Comparison of ENCODE assay signal across 10 cellular contexts in genomic region chr4:156298230-156298629, GRCh38.
DNase-seq lines count a peak whose midpoint lies in the region; ATAC-seq and TF ChIP-seq lines count a peak whose summit lies in the region.
"Had no signal": no experiment of that assay in that cellular context is flagged by ENCODE, and none has a peak within 500 bp of the region (broad histone marks: within the 10 kb centered on the region; RNA-seq: fewer than 3 reads in every experiment).

No MANE protein-coding gene starts in this region.

- no peak overlapping the region for H3K9ac ChIP-seq in endodermal cell (ENCODE audit: extremely low read depth, low read length, poor library complexity, severe bottlenecking)

- H3K27ac ChIP-seq in endodermal cell (ENCODE audit: low read depth, low read length) (peak overlapping the region; percentile 82), mesodermal cell (ENCODE audit: low read depth, low read length, severe bottlenecking) (peak overlapping the region; percentile 65)
- H3K27ac ChIP-seq: psoas muscle had no signal

- no peak overlapping the region for H3K27ac Mint-ChIP-seq in endodermal cell

- no peaks in the 10 kb centered on the region for H3K36me3 ChIP-seq in endodermal cell (ENCODE audit: control insufficient read depth, insufficient read depth, low read length)
- no peaks in the 10 kb centered on the region for H3K36me3 ChIP-seq in mesodermal cell (ENCODE audit: control insufficient read depth, insufficient read depth, low read length)
- H3K36me3 ChIP-seq: Peyer's patch had no signal

- DNase-seq in AG20443 (ENCODE audit: low spot score) (peak; percentile 85), NCI-H1694 (lab: John Stamatoyannopoulos, UW) (peak; percentile 18), endodermal cell (no peak), LoVo (ENCODE audit: low spot score) (no peak)
- no peak for DNase-seq in stimulated activated CD4-positive, alpha-beta T cell treated with anti-CD3 and anti-CD28 coated beads, Interleukin-4, amount 100 ng/mL, for 4 hours
- DNase-seq: Peyer's patch, psoas muscle had no signal

- no peak overlapping the region for H3K4me3 Mint-ChIP-seq in endodermal cell

- H3K4me1 Mint-ChIP-seq in endodermal cell, result peaks cover 12% of the 10 kb centered on the region

- no peaks in the 10 kb centered on the region for H3K9me3 ChIP-seq in endodermal cell (ENCODE audit: control insufficient read depth, low read length)
- no peaks in the 10 kb centered on the region for H3K9me3 ChIP-seq in mesodermal cell (ENCODE audit: control insufficient read depth, low read length)
- H3K9me3 ChIP-seq: Peyer's patch, psoas muscle had no signal

- H3K36me3 Mint-ChIP-seq in endodermal cell (ENCODE audit: low read depth), result no peaks in the 10 kb centered on the region

- H3K4me3 ChIP-seq in endodermal cell (ENCODE audit: low read length) (no peak overlapping the region), mesodermal cell (ENCODE audit: extremely low read depth, insufficient read depth, low read length, poor library complexity, severe bottlenecking) (no peak overlapping the region)
- H3K4me3 ChIP-seq: Peyer's patch, psoas muscle had no signal

- no peak for TF ChIP-seq CTCF in endodermal cell (conservative IDR thresholded peaks at IDR 0.05)

- ATAC-seq in HG02870 (IDR thresholded peaks at IDR 0.05; ENCODE audit: unreplicated experiment) (no peak), HG03045 (IDR thresholded peaks at IDR 0.05; ENCODE audit: unreplicated experiment) (no peak)
- ATAC-seq: psoas muscle had no signal

- no peaks in the 10 kb centered on the region for H3K9me3 Mint-ChIP-seq in endodermal cell

- H3K27me3 ChIP-seq in endodermal cell (ENCODE audit: control insufficient read depth, insufficient read depth, low read length, poor library complexity, severe bottlenecking), result no peaks in the 10 kb centered on the region
- H3K27me3 ChIP-seq: Peyer's patch had no signal

- H3K4me1 ChIP-seq in endodermal cell (ENCODE audit: control insufficient read depth, insufficient read depth, low read length), result no peaks in the 10 kb centered on the region
- peaks cover 6% of the 10 kb centered on the region for H3K4me1 ChIP-seq in mesodermal cell (ENCODE audit: control insufficient read depth, insufficient read depth, low read length, poor library complexity, severe bottlenecking)
- H3K4me1 ChIP-seq: Peyer's patch, psoas muscle had no signal

- H3K27me3 Mint-ChIP-seq in endodermal cell (ENCODE audit: insufficient read depth), result no peaks in the 10 kb centered on the region

Comparison
In these comparisons a context has a peak if more than half of its experiments do, and no peak if none do; other contexts are left out.
1. DNase-seq: peak in AG20443 (single experiment) and NCI-H1694 (single experiment); none in endodermal cell (single experiment), stimulated activated CD4-positive, alpha-beta T cell treated with anti-CD3 and anti-CD28 coated beads, Interleukin-4, amount 100 ng/mL, for 4 hours (0 of 2) and LoVo (single experiment).